Comparison of ENCODE assay signal across 8 cellular contexts in the genomic region with DNA sequence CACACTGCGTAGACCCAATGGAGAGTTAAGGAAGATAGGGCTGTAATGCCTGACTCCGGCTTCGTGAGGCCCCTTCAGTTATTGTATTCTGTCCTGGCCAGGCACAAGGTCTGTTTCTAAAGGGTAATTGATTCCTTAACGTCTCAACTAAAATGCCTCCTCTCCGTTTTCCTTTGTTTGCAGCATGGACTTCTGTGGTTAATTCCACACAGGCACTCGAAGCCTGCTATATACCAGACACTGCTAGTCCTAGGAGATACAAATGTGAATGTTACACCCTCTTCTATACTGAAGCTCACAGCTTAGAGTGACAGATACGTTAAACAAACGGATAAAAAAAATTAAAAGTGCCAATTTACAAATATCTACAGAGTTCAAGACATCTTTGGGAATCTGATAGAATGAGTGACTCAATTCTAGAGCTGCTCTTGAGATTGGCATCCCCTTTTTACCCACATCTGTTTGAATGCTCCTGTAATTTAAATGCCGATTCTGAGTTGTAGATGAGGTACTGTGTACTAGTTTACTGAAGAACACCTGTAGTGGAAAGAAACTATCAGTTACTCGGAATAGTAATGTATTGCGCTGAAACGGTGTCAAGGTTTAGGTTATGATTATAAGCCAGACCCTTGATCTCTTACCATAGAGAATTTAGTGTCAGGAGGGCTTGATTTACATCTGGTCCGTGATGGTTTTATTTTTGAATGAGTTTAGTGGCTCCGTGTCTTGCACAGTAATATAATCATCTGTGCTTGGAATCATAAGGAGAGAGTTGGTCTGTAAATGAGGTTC. TPM values are rescaled to one million over a fixed set of nuclear protein-coding genes. Genes with fewer than 3 reads are reported as not detected.
DNase-seq lines count a peak whose midpoint lies in the region; ATAC-seq and TF ChIP-seq lines count a peak whose summit lies in the region.

No MANE protein-coding gene starts in this region.

- H3K4me1 Mint-ChIP-seq in CD8-positive, alpha-beta memory T cell: peaks cover 51 to 59% (median 59%) of the 10 kb centered on the region in 3 donors
- H3K4me1 Mint-ChIP-seq in T-helper 1 cell treated with Interleukin-12 subunit alpha and Interleukin-12 subunit beta and Interleukin-4 antibody, amounts not matched to agents 30 μg/mL and 1 μg/mL, for 36 hours (ENCODE audit: low read depth): peaks cover 41% of the 10 kb centered on the region

- H3K4me3 ChIP-seq in CD8-positive, alpha-beta memory T cell (ENCODE audit: low read length): peak overlapping the region; percentile 96
- H3K4me3 ChIP-seq in HCT116 (replicated peaks in 1 of 2; ENCODE audit: low read depth in 1 of 2, low read length in 2 of 2): peak overlapping the region; percentile 88 to 99
- peak overlapping the region; percentile 51 to 88 (median 71) for H3K4me3 ChIP-seq in skin epidermis

- no peak for TF ChIP-seq POLR2A in HCT116 (IDR thresholded peaks at IDR 0.05; ENCODE audit: borderline replicate concordance, extremely low read depth, insufficient read depth, insufficient read length)

- no peaks in the 10 kb centered on the region for H3K27me3 ChIP-seq in CD8-positive, alpha-beta memory T cell (ENCODE audit: insufficient read depth, low read length, poor library complexity, severe bottlenecking)
- no peaks in the 10 kb centered on the region for H3K27me3 ChIP-seq in HCT116 (ENCODE audit: insufficient read depth, low read length)
- H3K27me3 ChIP-seq in foreskin keratinocyte: no peaks in the 10 kb centered on the region

- POLR2A ChIA-PET in CD8-positive, alpha-beta memory T cell (lab: Charles Lee): interaction anchor here (0.8 to 3.1 kb wide), 7 partner anchors 40 to 247 kb away, joined by 3 to 71 read pairs (median 6); partner anchors contain the start of genes FAM177A1, NFKBIA and PPP2R3C
- POLR2A ChIA-PET in HCT116 (lab: Charles Lee): interaction anchor here (1.0 to 2.2 kb wide), 6 partner anchors 8 to 111 kb away, joined by 3 to 10 read pairs (median 6); partner anchors contain the start of gene NFKBIA

- H3K36me3 Mint-ChIP-seq in CD8-positive, alpha-beta memory T cell: peaks cover 0 to 28% (median 4%) of the 10 kb centered on the region in 3 donors
- H3K36me3 Mint-ChIP-seq in T-helper 1 cell treated with Interleukin-12 subunit alpha and Interleukin-12 subunit beta and Interleukin-4 antibody, amounts not matched to agents 30 μg/mL and 1 μg/mL, for 36 hours (ENCODE audit: low read depth): peaks cover 21% of the 10 kb centered on the region

- H3K27ac ChIP-seq in CD8-positive, alpha-beta memory T cell (ENCODE audit: low read depth, low read length): peak overlapping the region; percentile 92
- H3K27ac ChIP-seq in HCT116 (ENCODE audit: low read depth, low read length) (peak overlapping the region; percentile 79), foreskin keratinocyte (peak overlapping the region; percentile 62), skin epidermis (peak overlapping the region; percentile 57 to 95 (median 90))

- H2AFZ ChIP-seq in HCT116 (ENCODE audit: low read depth, low read length, poor library complexity, severe bottlenecking): no peak overlapping the region

- H3K9me3 Mint-ChIP-seq in CD8-positive, alpha-beta memory T cell: no peaks in the 10 kb centered on the region
- no peaks in the 10 kb centered on the region for H3K9me3 Mint-ChIP-seq in T-helper 1 cell treated with Interleukin-12 subunit alpha and Interleukin-12 subunit beta and Interleukin-4 antibody, amounts not matched to agents 30 μg/mL and 1 μg/mL, for 36 hours

- H3K9me2 ChIP-seq in HCT116 (ENCODE audit: insufficient read depth): no peaks in the 10 kb centered on the region

- peak overlapping the region; percentile 91 for H3K9ac ChIP-seq in HCT116 (ENCODE audit: low read length)

- peak overlapping the region; percentile 94 to 99 (median 98) for H3K27ac Mint-ChIP-seq in CD8-positive, alpha-beta memory T cell
- H3K27ac Mint-ChIP-seq in T-helper 1 cell treated with Interleukin-12 subunit alpha and Interleukin-12 subunit beta and Interleukin-4 antibody, amounts not matched to agents 30 μg/mL and 1 μg/mL, for 36 hours: peak overlapping the region; percentile 92

- H3K36me3 ChIP-seq in CD8-positive, alpha-beta memory T cell (ENCODE audit: insufficient read depth, low read length): no peaks in the 10 kb centered on the region
- H3K36me3 ChIP-seq in HCT116 (ENCODE audit: control insufficient read depth in 1 of 2, insufficient read depth in 2 of 2, low read length in 2 of 2): peaks cover 3 to 6% of the 10 kb centered on the region in 2 experiments; a peak in 2 of 4 replicates

- peaks cover 41% of the 10 kb centered on the region for H3K4me1 ChIP-seq in CD8-positive, alpha-beta memory T cell (ENCODE audit: insufficient read depth, low read length)
- H3K4me1 ChIP-seq in HCT116 (ENCODE audit: control insufficient read depth in 1 of 2, insufficient read depth in 2 of 2, low read length in 2 of 2): peaks cover 9 to 13% of the 10 kb centered on the region in 2 experiments
- peaks cover 6% of the 10 kb centered on the region for H3K4me1 ChIP-seq in foreskin keratinocyte

- TF ChIP-seq CTCF in HCT116 (IDR thresholded peaks at IDR 0.05 in 2 of 3, conservative IDR thresholded peaks at IDR 0.05 in 1 of 3; ENCODE audit: borderline replicate concordance in 1 of 3, insufficient read depth in 1 of 3, low read depth in 2 of 3, low read length in 2 of 3) (no peak), foreskin keratinocyte (conservative IDR thresholded peaks at IDR 0.05) (no peak)

- CTCF ChIA-PET in CD8-positive, alpha-beta memory T cell (lab: Charles Lee): interaction anchor here (1.0 to 3.1 kb wide), 7 partner anchors 20 to 123 kb away, joined by 3 to 16 read pairs (median 3); partner anchors contain the start of gene NFKBIA
- CTCF ChIA-PET in HCT116 (lab: Charles Lee): interaction anchor here (0.9 kb wide), 1 partner anchor 63 kb away, joined by 5 read pairs; no protein-coding TSS in a partner anchor

- H3K79me2 ChIP-seq in HCT116 (ENCODE audit: insufficient read depth, low read length): peaks cover 57% of the 10 kb centered on the region

- peak overlapping the region; percentile 80 for H3K4me2 ChIP-seq in HCT116 (ENCODE audit: low read length)

- TF ChIP-seq RAD21 in HCT116 (IDR thresholded peaks at IDR 0.05; ENCODE audit: low read depth): no peak

- ATAC-seq in HCT116: peak; percentile 41; the same call in 1 of the 2 replicates
- ATAC-seq in foreskin keratinocyte: peak; percentile 7

- H3K27me3 Mint-ChIP-seq in CD8-positive, alpha-beta memory T cell: no peaks in the 10 kb centered on the region
- no peaks in the 10 kb centered on the region for H3K27me3 Mint-ChIP-seq in T-helper 1 cell treated with Interleukin-12 subunit alpha and Interleukin-12 subunit beta and Interleukin-4 antibody, amounts not matched to agents 30 μg/mL and 1 μg/mL, for 36 hours (ENCODE audit: low read depth)

- H3K4me3 Mint-ChIP-seq in CD8-positive, alpha-beta memory T cell: peak overlapping the region; percentile 90 to 99 (median 97)
- peak overlapping the region; percentile 95 for H3K4me3 Mint-ChIP-seq in T-helper 1 cell treated with Interleukin-12 subunit alpha and Interleukin-12 subunit beta and Interleukin-4 antibody, amounts not matched to agents 30 μg/mL and 1 μg/mL, for 36 hours

- no peaks in the 10 kb centered on the region for H3K9me3 ChIP-seq in CD8-positive, alpha-beta memory T cell (ENCODE audit: low read length)
- no peaks in the 10 kb centered on the region for H3K9me3 ChIP-seq in HCT116 (ENCODE audit: control insufficient read depth in 1 of 2, insufficient read depth in 1 of 2, low read depth in 1 of 2, low read length in 2 of 2)

- DNase-seq in CD8-positive, alpha-beta memory T cell: no peak
- DNase-seq in HCT116 (ENCODE audit: low read depth, low spot score): no peak
- peak in 1 of 2 donors; percentile 35 for DNase-seq in foreskin keratinocyte
- no peak for DNase-seq in hepatic stellate cell (ENCODE audit: low spot score)
- no peak for DNase-seq in kidney glomerular epithelial cell (lab: John Stamatoyannopoulos, UW)
- no peak for DNase-seq in NCI-H1436 treated with DMSO at 0.1 percent for 48 hours (lab: John Stamatoyannopoulos, UW)

- RAD21 ChIA-PET in HCT116 (lab: Charles Lee; ENCODE audit: low non-redundant PET in 1 of 2, low total read pairs in 2 of 2, uncharacterized antibody in 2 of 2, unreplicated experiment in 2 of 2): interaction anchor here in 1 of 2 experiments (0.6 to 1.0 kb wide), 2 partner anchors 21 to 112 kb away, joined by 4 to 7 read pairs; partner anchors contain the start of gene NFKBIA

- intact Hi-C loops in HCT116 (cut with micrococcal nuclease): loop anchor here (2.0 kb wide), 1 partner anchor 114 kb away; no protein-coding TSS in a partner anchor

- no peaks in the 10 kb centered on the region; the same call in 1 of the 2 replicates for H4K20me1 ChIP-seq in HCT116 (ENCODE audit: insufficient read depth)

- BruUV-seq in HCT116 (replicated peaks; lab: Mats Ljungman, UMichigan): no TSS peak

TF ChIP-seq in HCT116, 20 proteins besides CTCF, POLR2A, EP300 and RAD21 (continues in another document):
- TF ChIP-seq ELF1 (IDR thresholded peaks at IDR 0.05; ENCODE audit: borderline replicate concordance, low read depth) (no peak), ZFX (IDR thresholded peaks at IDR 0.05) (peak; percentile 66)

RNA-seq across cellular contexts. Expression of gene PSMA6, which starts 0.8 kb away (rescaled TPM):
- 100 to 1,000 TPM; 399 to 400 TPM for total RNA-seq in CD8-positive, alpha-beta memory T cell
- 305 TPM for polyA plus RNA-seq in CD8-positive, alpha-beta memory T cell
- total RNA-seq in HCT116 (2021; ENCODE audit: unreplicated experiment) (194 TPM), foreskin keratinocyte (201 and 215 TPM in 2 replicates)
- polyA plus RNA-seq in HCT116 (2012): 131 and 160 TPM in 2 replicates
- 250 and 265 TPM in 2 replicates for polyA plus RNA-seq in foreskin keratinocyte
